ENCODE assay signal across 42 cellular contexts in genomic region chr15:78605201-78605600, GRCh38. TPM values are rescaled to one million over a fixed set of nuclear protein-coding genes. Genes with fewer than 3 reads are reported as not detected.
"Had no signal": no experiment of that assay in that cellular context is flagged by ENCODE, and none has a peak within 500 bp of the region (broad histone marks: within the 10 kb centered on the region; RNA-seq: fewer than 3 reads in every experiment).

No MANE protein-coding gene starts in this region.

- DNase-seq: activated effector memory CD4-positive, alpha-beta T cell treated with anti-CD3 and anti-CD28 coated beads, Interleukin-2, amount 50 U/mL, for 16 hours; activated effector memory CD4-positive, alpha-beta T cell treated with Interleukin-2 at 50 U/mL for 16 hours; activated gamma-delta T cell; activated gamma-delta T cell treated with Interleukin-2 at 50 U/mL for 16 hours; activated naive CD4-positive, alpha-beta T cell; activated naive CD4-positive, alpha-beta T cell treated with anti-CD3 and anti-CD28 coated beads for 36 hours; activated naive CD4-positive, alpha-beta T cell treated with anti-CD3 and anti-CD28 coated beads, Interleukin-2, amount 10 ng/mL, durations not matched to agents 7 days and 5 days; activated naive CD4-positive, alpha-beta T cell treated with anti-CD3 and anti-CD28 coated beads, Interleukin-2, amount 50 U/mL, for 16 hours; activated naive CD4-positive, alpha-beta T cell treated with Interleukin-2 at 50 U/mL for 16 hours; activated naive CD8-positive, alpha-beta T cell treated with anti-CD3 and anti-CD28 coated beads for 36 hours; activated naive CD8-positive, alpha-beta T cell treated with anti-CD3 and anti-CD28 coated beads, Interleukin-2, amount 10 ng/mL, durations not matched to agents 7 days and 5 days; activated naive CD8-positive, alpha-beta T cell treated with anti-CD3 and anti-CD28 coated beads, Interleukin-2, amount 50 U/mL, for 24 hours; activated T-cell treated with anti-CD3 and anti-CD28 coated beads for 4 hours; activated T-cell treated with anti-CD3 and anti-CD28 coated beads, Interleukin-2, amount 50 U/mL, for 1 hour; activated T-cell treated with anti-CD3 and anti-CD28 coated beads, Interleukin-2, amount 50 U/mL, for 24 hours; activated T-cell treated with anti-CD3 and anti-CD28 coated beads, Interleukin-2, amount 50 U/mL, for 4 hours; activated T-cell treated with anti-CD3 and anti-CD28 coated beads, Interleukin-2, amount 50 U/mL, for 48 hours; activated T-cell treated with anti-CD3 and anti-CD28 coated beads, Interleukin-2, amount 50 U/mL, for 72 hours; adrenal gland; amniotic stem cell; amygdala; anterior cingulate cortex; aorta; body of pancreas; brain microvascular endothelial cell; caudate nucleus; central memory CD4-positive, alpha-beta T cell; cerebellar nuclear complex had no signal

- H3K36me3 Mint-ChIP-seq: activated naive CD4-positive, alpha-beta T cell treated with anti-CD3 and anti-CD28 coated beads, Interleukin-2, amount 10 ng/mL, durations not matched to agents 7 days and 5 days; activated naive CD4-positive, alpha-beta T cell treated with anti-CD3 and anti-CD28 coated beads, Interleukin-2, amount 50 U/mL, for 24 hours; activated naive CD8-positive, alpha-beta T cell; activated naive CD8-positive, alpha-beta T cell treated with anti-CD3 and anti-CD28 coated beads for 36 hours; activated naive CD8-positive, alpha-beta T cell treated with anti-CD3 and anti-CD28 coated beads, Interleukin-2, amount 10 ng/mL, durations not matched to agents 7 days and 5 days had no signal

- H3K36me3 ChIP-seq: adrenal gland, ascending aorta, brain microvascular endothelial cell, breast epithelium, cardiac muscle cell had no signal

- H3K9me3 ChIP-seq: adrenal gland, ascending aorta, body of pancreas, breast epithelium had no signal

- H3K4me3 ChIP-seq: adrenal gland, ascending aorta, body of pancreas, breast epithelium, cardiac muscle cell had no signal

- H3K4me1 Mint-ChIP-seq: activated naive CD4-positive, alpha-beta T cell treated with anti-CD3 and anti-CD28 coated beads, Interleukin-2, amount 10 ng/mL, durations not matched to agents 7 days and 5 days; activated naive CD4-positive, alpha-beta T cell treated with anti-CD3 and anti-CD28 coated beads, Interleukin-2, amount 50 U/mL, for 24 hours; activated naive CD8-positive, alpha-beta T cell treated with anti-CD3 and anti-CD28 coated beads for 36 hours; activated naive CD8-positive, alpha-beta T cell treated with anti-CD3 and anti-CD28 coated beads, Interleukin-2, amount 10 ng/mL, durations not matched to agents 7 days and 5 days; activated naive CD8-positive, alpha-beta T cell treated with anti-CD3 and anti-CD28 coated beads, Interleukin-2, amount 50 U/mL, for 24 hours; activated T-helper 17 cell treated with anti-CD3 and anti-CD28 coated beads, Interleukin-2, amount 50 U/mL, for 72 hours; brain; central memory CD8-positive, alpha-beta T cell had no signal

- H3K27me3 ChIP-seq: ascending aorta, body of pancreas, breast epithelium, cardiac muscle cell had no signal

- H3K9me3 Mint-ChIP-seq: activated naive CD4-positive, alpha-beta T cell treated with anti-CD3 and anti-CD28 coated beads for 36 hours; activated naive CD4-positive, alpha-beta T cell treated with anti-CD3 and anti-CD28 coated beads, Interleukin-2, amount 10 ng/mL, durations not matched to agents 7 days and 5 days; activated naive CD4-positive, alpha-beta T cell treated with anti-CD3 and anti-CD28 coated beads, Interleukin-2, amount 50 U/mL, for 24 hours; activated naive CD4-positive, alpha-beta T cell treated with anti-CD3 and anti-CD28 coated beads, Interleukin-2, amount 50 U/mL, for 72 hours; activated naive CD8-positive, alpha-beta T cell treated with anti-CD3 and anti-CD28 coated beads for 36 hours; activated naive CD8-positive, alpha-beta T cell treated with anti-CD3 and anti-CD28 coated beads, Interleukin-2, amount 10 ng/mL, durations not matched to agents 7 days and 5 days; activated naive CD8-positive, alpha-beta T cell treated with anti-CD3 and anti-CD28 coated beads, Interleukin-2, amount 50 U/mL, for 24 hours; activated T-cell treated with anti-CD3 and anti-CD28 coated beads, Interleukin-2, amount 50 U/mL, for 24 hours; activated T-cell treated with anti-CD3 and anti-CD28 coated beads, Interleukin-2, amount 50 U/mL, for 4 hours; activated T-helper 1 cell treated with anti-CD3 and anti-CD28 coated beads, Interleukin-12 subunit alpha, Interleukin-12 subunit beta, Interleukin-2, Interleukin-4 antibody, amounts not matched to agents 30 ng/mL and 10 ng/mL and 1 ng/mL, durations not matched to agents 14 hours and 24 hours and 36 hours; activated T-helper 17 cell treated with anti-CD3 and anti-CD28 coated beads, Interleukin-2, amount 50 U/mL, for 72 hours; activated T-helper 2 cell treated with anti-CD3 and anti-CD28 coated beads, Interferon-gamma antibody, Interleukin-2, Interleukin-4, amounts not matched to agents 10 μg/mL and 5 μg/mL and 100 μg/mL, durations not matched to agents 14 hours and 24 hours and 36 hours; central memory CD8-positive, alpha-beta T cell had no signal

- H3K4me3 Mint-ChIP-seq: activated naive CD4-positive, alpha-beta T cell treated with anti-CD3 and anti-CD28 coated beads for 36 hours; activated naive CD4-positive, alpha-beta T cell treated with anti-CD3 and anti-CD28 coated beads, Interleukin-2, amount 10 ng/mL, durations not matched to agents 7 days and 5 days; activated naive CD4-positive, alpha-beta T cell treated with anti-CD3 and anti-CD28 coated beads, Interleukin-2, amount 50 U/mL, for 24 hours; activated naive CD8-positive, alpha-beta T cell; activated naive CD8-positive, alpha-beta T cell treated with anti-CD3 and anti-CD28 coated beads for 36 hours; activated naive CD8-positive, alpha-beta T cell treated with anti-CD3 and anti-CD28 coated beads, Interleukin-2, amount 10 ng/mL, durations not matched to agents 7 days and 5 days; activated naive CD8-positive, alpha-beta T cell treated with anti-CD3 and anti-CD28 coated beads, Interleukin-2, amount 50 U/mL, for 24 hours; activated T-cell treated with anti-CD3 and anti-CD28 coated beads, Interleukin-2, amount 50 U/mL, for 24 hours; activated T-cell treated with anti-CD3 and anti-CD28 coated beads, Interleukin-2, amount 50 U/mL, for 4 hours; activated T-cell treated with anti-CD3 and anti-CD28 coated beads, Interleukin-2, amount 50 U/mL, for 72 hours; activated T-helper 1 cell treated with anti-CD3 and anti-CD28 coated beads, Interleukin-12 subunit alpha, Interleukin-12 subunit beta, Interleukin-2, Interleukin-4 antibody, amounts not matched to agents 30 ng/mL and 10 ng/mL and 1 ng/mL, durations not matched to agents 14 hours and 24 hours and 36 hours; activated T-helper 17 cell treated with anti-CD3 and anti-CD28 coated beads, Interleukin-2, amount 50 U/mL, for 72 hours; brain; central memory CD8-positive, alpha-beta T cell had no signal

- H3K4me1 ChIP-seq: adrenal gland, ascending aorta, body of pancreas, breast epithelium had no signal

- H3K27ac ChIP-seq: adrenal gland, ascending aorta, body of pancreas, brain microvascular endothelial cell, breast epithelium, cardiac muscle cell had no signal

- H3K27ac Mint-ChIP-seq: activated naive CD4-positive, alpha-beta T cell treated with anti-CD3 and anti-CD28 coated beads for 36 hours; activated naive CD4-positive, alpha-beta T cell treated with anti-CD3 and anti-CD28 coated beads, Interleukin-2, amount 10 ng/mL, durations not matched to agents 7 days and 5 days; activated naive CD4-positive, alpha-beta T cell treated with anti-CD3 and anti-CD28 coated beads, Interleukin-2, amount 50 U/mL, for 24 hours; activated naive CD4-positive, alpha-beta T cell treated with anti-CD3 and anti-CD28 coated beads, Interleukin-2, amount 50 U/mL, for 72 hours; activated naive CD8-positive, alpha-beta T cell; activated naive CD8-positive, alpha-beta T cell treated with anti-CD3 and anti-CD28 coated beads for 36 hours; activated naive CD8-positive, alpha-beta T cell treated with anti-CD3 and anti-CD28 coated beads, Interleukin-2, amount 10 ng/mL, durations not matched to agents 7 days and 5 days; activated naive CD8-positive, alpha-beta T cell treated with anti-CD3 and anti-CD28 coated beads, Interleukin-2, amount 50 U/mL, for 24 hours; activated T-cell treated with anti-CD3 and anti-CD28 coated beads, Interleukin-2, amount 50 U/mL, for 24 hours; activated T-cell treated with anti-CD3 and anti-CD28 coated beads, Interleukin-2, amount 50 U/mL, for 72 hours; activated T-helper 1 cell treated with anti-CD3 and anti-CD28 coated beads, Interleukin-12 subunit alpha, Interleukin-12 subunit beta, Interleukin-2, Interleukin-4 antibody, amounts not matched to agents 30 ng/mL and 10 ng/mL and 1 ng/mL, durations not matched to agents 14 hours and 24 hours and 36 hours; activated T-helper 17 cell treated with anti-CD3 and anti-CD28 coated beads, Interleukin-2, amount 50 U/mL, for 72 hours; activated T-helper 2 cell treated with anti-CD3 and anti-CD28 coated beads, Interferon-gamma antibody, Interleukin-2, Interleukin-4, amounts not matched to agents 10 μg/mL and 5 μg/mL and 100 μg/mL, durations not matched to agents 14 hours and 24 hours and 36 hours; brain had no signal

RNA-seq across cellular contexts. Expression of gene CHRNA3, which starts 15.6 kb away (rescaled TPM):
- total RNA-seq: activated naive CD4-positive, alpha-beta T cell treated with anti-CD3 and anti-CD28 coated beads for 36 hours; activated naive CD4-positive, alpha-beta T cell treated with anti-CD3 and anti-CD28 coated beads, Interleukin-2, amount 50 U/mL, for 72 hours; activated naive CD8-positive, alpha-beta T cell treated with anti-CD3 and anti-CD28 coated beads for 36 hours; activated naive CD8-positive, alpha-beta T cell treated with anti-CD3 and anti-CD28 coated beads, Interleukin-2, amount 10 ng/mL, durations not matched to agents 7 days and 5 days; activated T-cell treated with anti-CD3 and anti-CD28 coated beads, Interleukin-2, amount 50 U/mL, for 4 hours; activated T-cell treated with anti-CD3 and anti-CD28 coated beads, Interleukin-2, amount 50 U/mL, for 72 hours; activated T-helper 1 cell treated with anti-CD3 and anti-CD28 coated beads, Interleukin-12 subunit alpha, Interleukin-12 subunit beta, Interleukin-2, Interleukin-4 antibody, amounts not matched to agents 30 ng/mL and 10 ng/mL and 1 ng/mL, durations not matched to agents 14 hours and 24 hours and 36 hours; activated T-helper 17 cell treated with anti-CD3 and anti-CD28 coated beads, Interleukin-2, amount 50 U/mL, for 72 hours; activated T-helper 2 cell treated with anti-CD3 and anti-CD28 coated beads, Interferon-gamma antibody, Interleukin-2, Interleukin-4, amounts not matched to agents 10 μg/mL and 5 μg/mL and 100 μg/mL, durations not matched to agents 14 hours and 24 hours and 36 hours; aorta; ascending aorta; astrocyte; bronchial epithelial cell had no signal

RNA-seq across cellular contexts. Expression of gene CHRNB4, which starts 35.8 kb away (rescaled TPM):
- total RNA-seq: activated naive CD4-positive, alpha-beta T cell treated with anti-CD3 and anti-CD28 coated beads for 36 hours; activated naive CD4-positive, alpha-beta T cell treated with anti-CD3 and anti-CD28 coated beads, Interleukin-2, amount 50 U/mL, for 72 hours; activated naive CD8-positive, alpha-beta T cell treated with anti-CD3 and anti-CD28 coated beads for 36 hours; activated naive CD8-positive, alpha-beta T cell treated with anti-CD3 and anti-CD28 coated beads, Interleukin-2, amount 10 ng/mL, durations not matched to agents 7 days and 5 days; activated T-cell treated with anti-CD3 and anti-CD28 coated beads, Interleukin-2, amount 50 U/mL, for 4 hours; activated T-cell treated with anti-CD3 and anti-CD28 coated beads, Interleukin-2, amount 50 U/mL, for 72 hours; activated T-helper 1 cell treated with anti-CD3 and anti-CD28 coated beads, Interleukin-12 subunit alpha, Interleukin-12 subunit beta, Interleukin-2, Interleukin-4 antibody, amounts not matched to agents 30 ng/mL and 10 ng/mL and 1 ng/mL, durations not matched to agents 14 hours and 24 hours and 36 hours; activated T-helper 17 cell treated with anti-CD3 and anti-CD28 coated beads, Interleukin-2, amount 50 U/mL, for 72 hours; activated T-helper 2 cell treated with anti-CD3 and anti-CD28 coated beads, Interferon-gamma antibody, Interleukin-2, Interleukin-4, amounts not matched to agents 10 μg/mL and 5 μg/mL and 100 μg/mL, durations not matched to agents 14 hours and 24 hours and 36 hours; aorta; ascending aorta; astrocyte; body of pancreas; breast epithelium; bronchial epithelial cell; cardiac septum had no signal

RNA-seq across cellular contexts. Expression of gene CHRNA5, which starts 39.9 kb away (rescaled TPM):
- total RNA-seq: ascending aorta had no signal
